Comparison of ENCODE assay signal across 9 cellular contexts in genomic region chr12:101414533-101415119, GRCh38. TPM values are rescaled to one million over a fixed set of nuclear protein-coding genes. Genes with fewer than 3 reads are reported as not detected.
DNase-seq lines count a peak whose midpoint lies in the region; ATAC-seq and TF ChIP-seq lines count a peak whose summit lies in the region.
"Had no signal": no experiment of that assay in that cellular context is flagged by ENCODE, and none has a peak within 500 bp of the region (broad histone marks: within the 10 kb centered on the region; RNA-seq: fewer than 3 reads in every experiment).

No MANE protein-coding gene starts in this region.

- no peaks in the 10 kb centered on the region for H3K9me3 ChIP-seq in uterus

- intact Hi-C loops in left colon (cut with DNase I, micrococcal nuclease) (no loop called here), uterus (cut with DNase I; ENCODE audit: low total_unique reads) (no loop called here)

- no peaks in the 10 kb centered on the region for H3K4me1 ChIP-seq in uterus

- H3K27ac ChIP-seq in uterus = no peak overlapping the region
- H3K27ac ChIP-seq: epithelial cell of prostate had no signal

- no peaks in the 10 kb centered on the region for H3K36me3 ChIP-seq in uterus

- ATAC-seq in HG03460 (IDR thresholded peaks at IDR 0.05; ENCODE audit: unreplicated experiment) = peak; percentile 68
- ATAC-seq in left colon = peak; percentile 60
- no peak for ATAC-seq in HG03520 (IDR thresholded peaks at IDR 0.05; ENCODE audit: unreplicated experiment)

- peak; percentile 32 to 63 (median 52) for TF ChIP-seq CTCF in uterus (IDR thresholded peaks at IDR 0.05)

- no peak for TF ChIP-seq POLR2A in uterus (IDR thresholded peaks at IDR 0.05)

- no peaks in the 10 kb centered on the region for H3K27me3 ChIP-seq in uterus

- H3K4me3 ChIP-seq in uterus = no peak overlapping the region

- peak; percentile 11 for DNase-seq in stimulated activated CD4-positive, alpha-beta T cell treated with anti-CD3 and anti-CD28 coated beads, Interleukin-4, amount 100 ng/mL, for 24 hours
- no peak for DNase-seq in stimulated activated CD4-positive, alpha-beta T cell treated with anti-CD3 and anti-CD28 coated beads, Interleukin-1b, Interleukin-23, amount 100 ng/mL, for 48 hours
- DNase-seq in NCI-H748 treated with DMSO at 0.1 percent for 48 hours (lab: John Stamatoyannopoulos, UW) = peak; percentile 28
- peak; percentile 5 for DNase-seq in brain pericyte (ENCODE audit: low read depth, low spot score)
- peak in 1 of 2 donors; percentile 11 for DNase-seq in left colon
- DNase-seq in uterus = peak in 1 of 2 donors; percentile 27

RNA-seq across cellular contexts. Expression of gene ARL1, which starts 7.1 kb away (rescaled TPM):
- total RNA-seq in left colon (10 to 100 TPM; 72.0 to 94.3 TPM), uterus (100 to 1,000 TPM in 1 of 4 donors, 10 to 100 TPM in 3; 26.6 to 164 (median 61.6) TPM)
